18 cellular contexts compared by ENCODE assay signal in the genomic region with DNA sequence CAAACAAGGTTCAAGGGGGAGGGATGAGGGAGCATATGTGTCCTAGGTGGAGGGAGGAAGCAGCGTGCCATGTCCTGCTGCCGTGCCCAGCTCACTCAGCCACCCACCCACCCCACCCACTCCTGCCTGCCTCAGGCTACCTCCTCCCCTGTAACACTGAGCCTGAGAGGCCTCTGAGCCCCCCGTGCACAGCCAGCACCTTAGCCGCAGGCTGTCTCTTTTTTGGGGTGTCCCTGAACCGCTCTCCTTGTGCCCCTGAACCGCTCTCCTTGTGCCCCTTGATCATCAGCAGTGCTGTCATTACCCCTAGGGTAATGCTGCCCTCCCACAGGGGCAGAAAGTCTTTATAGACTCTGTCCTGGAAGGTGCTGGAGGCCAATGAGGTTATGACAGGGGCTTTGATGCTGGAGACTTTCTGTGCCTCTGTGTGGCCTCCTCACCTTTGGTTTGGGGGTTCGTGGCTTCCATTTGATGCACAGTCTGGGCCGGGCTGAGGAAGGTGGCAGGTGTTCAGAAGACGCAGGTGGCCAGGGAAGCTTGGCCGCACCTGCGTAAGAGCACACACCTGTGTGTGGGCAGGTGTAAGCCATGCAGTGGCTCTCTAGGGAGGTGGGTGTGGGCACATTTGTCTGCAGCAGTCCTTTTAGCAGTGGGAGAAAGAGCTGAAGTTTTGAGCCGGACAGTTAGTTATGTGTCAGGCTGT.
DNase-seq lines count a peak whose midpoint lies in the region; ATAC-seq lines count a peak whose summit lies in the region.
"Had no signal": no experiment of that assay in that cellular context is flagged by ENCODE, and none has a peak within 500 bp of the region (broad histone marks: within the 10 kb centered on the region; RNA-seq: fewer than 3 reads in every experiment).

No MANE protein-coding gene starts in this region.

- no peaks in the 10 kb centered on the region for H4K20me1 ChIP-seq in BLaER1

- H3K4me3 ChIP-seq in BLaER1: peak overlapping the region; percentile 35
- H3K4me3 ChIP-seq: GM23338, testis had no signal

- peaks cover 100% of the 10 kb centered on the region for H3K4me1 ChIP-seq in BLaER1
- H3K4me1 ChIP-seq: testis had no signal

- CTCF ChIA-PET in activated CD4-positive, alpha-beta T cell treated with anti-CD3 and anti-CD28 coated beads, Interleukin-2, amount 10 ng/mL, durations not matched to agents 7 days and 5 days (lab: Charles Lee): no interaction called here

- peak; percentile 48 for ATAC-seq in left colon
- ATAC-seq: stimulated activated memory B cell treated with anti-CD40 and anti-IgM and Interleukin-4, amounts not matched to agents 10 μg/mL and 1 μg/mL and 100 μg/mL, for 72 hours had no signal

- H3K27ac Mint-ChIP-seq in activated CD4-positive, alpha-beta T cell treated with anti-CD3 and anti-CD28 coated beads, Interleukin-2, amount 10 ng/mL, durations not matched to agents 7 days and 5 days: no peak overlapping the region
- H3K27ac Mint-ChIP-seq: activated naive CD8-positive, alpha-beta T cell; GM23338; stimulated activated memory B cell treated with anti-CD40 and anti-IgM and Interleukin-4, amounts not matched to agents 10 μg/mL and 1 μg/mL and 100 μg/mL, for 72 hours had no signal

- DNase-seq in DMS79 treated with DMSO at 0.1 percent for 48 hours (lab: John Stamatoyannopoulos, UW) (peak; percentile 58), NCI-H510A (lab: John Stamatoyannopoulos, UW) (peak; percentile 64), left colon (peak in 1 of 2 donors; percentile 41), ureter (ENCODE audit: low spot score) (no peak), NAMALWA (ENCODE audit: low spot score) (no peak)
- DNase-seq in stimulated activated CD4-positive, alpha-beta T cell treated with anti-CD3 and anti-CD28 coated beads, Interleukin-15, amount 100 ng/mL, for 24 hours: no peak
- no peak for DNase-seq in activated CD4-positive, alpha-beta T cell treated with anti-CD3 and anti-CD28 coated beads, Interleukin-2, amount 10 ng/mL, durations not matched to agents 7 days and 5 days
- DNase-seq: activated CD4-positive, alpha-beta T cell treated with anti-CD3 and anti-CD28 coated beads for 1 hour; effector CD8-positive, alpha-beta T cell; IMR-90; kidney; NCI-H1930; occipital lobe; testis had no signal

- H3K36me3 ChIP-seq in BLaER1: no peaks in the 10 kb centered on the region

- no peaks in the 10 kb centered on the region for H3K9me3 ChIP-seq in BLaER1
- H3K9me3 ChIP-seq: testis had no signal

- H3K27me3 ChIP-seq in BLaER1: no peaks in the 10 kb centered on the region
- H3K27me3 ChIP-seq: testis had no signal

- intact Hi-C loops in left colon (cut with DNase I, micrococcal nuclease): no loop called here

- peak overlapping the region; percentile 93 for H3K4me2 ChIP-seq in BLaER1
- H3K4me2 ChIP-seq: GM23338 had no signal

- no peaks in the 10 kb centered on the region for H3K27me3 Mint-ChIP-seq in activated CD4-positive, alpha-beta T cell treated with anti-CD3 and anti-CD28 coated beads, Interleukin-2, amount 10 ng/mL, durations not matched to agents 7 days and 5 days
- H3K27me3 Mint-ChIP-seq: activated naive CD8-positive, alpha-beta T cell had no signal

- H3K9ac ChIP-seq in BLaER1: peak overlapping the region; percentile 57

- H3K4me3 Mint-ChIP-seq in activated CD4-positive, alpha-beta T cell treated with anti-CD3 and anti-CD28 coated beads, Interleukin-2, amount 10 ng/mL, durations not matched to agents 7 days and 5 days: no peak overlapping the region
- H3K4me3 Mint-ChIP-seq: activated naive CD8-positive, alpha-beta T cell; GM23338; stimulated activated memory B cell treated with anti-CD40 and anti-IgM and Interleukin-4, amounts not matched to agents 10 μg/mL and 1 μg/mL and 100 μg/mL, for 72 hours had no signal

- H3K36me3 Mint-ChIP-seq in activated CD4-positive, alpha-beta T cell treated with anti-CD3 and anti-CD28 coated beads, Interleukin-2, amount 10 ng/mL, durations not matched to agents 7 days and 5 days (ENCODE audit: low read depth): no peaks in the 10 kb centered on the region
- H3K36me3 Mint-ChIP-seq: activated naive CD8-positive, alpha-beta T cell; stimulated activated memory B cell treated with anti-CD40 and anti-IgM and Interleukin-4, amounts not matched to agents 10 μg/mL and 1 μg/mL and 100 μg/mL, for 72 hours had no signal

- H3K27ac ChIP-seq in BLaER1: peak overlapping the region; percentile 92
- H3K27ac ChIP-seq: testis had no signal

- peaks cover 8% of the 10 kb centered on the region for H3K4me1 Mint-ChIP-seq in activated CD4-positive, alpha-beta T cell treated with anti-CD3 and anti-CD28 coated beads, Interleukin-2, amount 10 ng/mL, durations not matched to agents 7 days and 5 days

- POLR2A ChIA-PET in activated CD4-positive, alpha-beta T cell treated with anti-CD3 and anti-CD28 coated beads, Interleukin-2, amount 10 ng/mL, durations not matched to agents 7 days and 5 days (lab: Charles Lee): no interaction called here

- no peaks in the 10 kb centered on the region for H3K9me3 Mint-ChIP-seq in activated CD4-positive, alpha-beta T cell treated with anti-CD3 and anti-CD28 coated beads, Interleukin-2, amount 10 ng/mL, durations not matched to agents 7 days and 5 days
- H3K9me3 Mint-ChIP-seq: GM23338 had no signal

Comparison
In these comparisons a context has a peak if more than half of its experiments do, and no peak if none do; other contexts are left out.
1. DNase-seq: peak in DMS79 treated with DMSO at 0.1 percent for 48 hours (single experiment) and NCI-H510A (single experiment); none in ureter (single experiment), stimulated activated CD4-positive, alpha-beta T cell treated with anti-CD3 and anti-CD28 coated beads, Interleukin-15, amount 100 ng/mL, for 24 hours (single experiment), NAMALWA (single experiment) and activated CD4-positive, alpha-beta T cell treated with anti-CD3 and anti-CD28 coated beads, Interleukin-2, amount 10 ng/mL, durations not matched to agents 7 days and 5 days (single experiment).